In genomic region chr6:108368431-108369030, GRCh38 we compare ENCODE assay signal across 16 cellular contexts.
DNase-seq lines count a peak whose midpoint lies in the region; ATAC-seq and TF ChIP-seq lines count a peak whose summit lies in the region.
"Had no signal": no experiment of that assay in that cellular context is flagged by ENCODE, and none has a peak within 500 bp of the region (broad histone marks: within the 10 kb centered on the region; RNA-seq: fewer than 3 reads in every experiment).

No MANE protein-coding gene starts in this region.

- CTCF ChIA-PET in activated B cell treated with CpG ODN at 0.5 μM for 24 hours (lab: Charles Lee) = interaction anchor here (0.6 to 1.3 kb wide), 2 partner anchors 107 to 123 kb away, joined by 3 read pairs; partner anchors contain the start of gene SNX3

- no peak overlapping the region for H3K9ac ChIP-seq in neural cell (ENCODE audit: low read length)

- DNase-seq in ELF-1 (ENCODE audit: low read depth, low spot score) (peak; percentile 14), HAP-1 (ENCODE audit: low spot score in 2 of 2) (peak; percentile 51 to 70), activated B cell treated with CpG ODN at 0.5 μM for 24 hours (no peak), NCI-H2196 (lab: John Stamatoyannopoulos, UW; ENCODE audit: unreplicated experiment) (no peak), lower lobe of right lung (no peak)
- no peak for DNase-seq in T-helper 2 cell treated with Interferon-gamma antibody and Interleukin-4, amounts not matched to agents 5 μg/mL and 100 μg/mL, for 36 hours (ENCODE audit: low spot score)
- DNase-seq: COR-L47, H9, MG63, NCI-H1417, NCI-H187 treated with DMSO at 0.1 percent for 48 hours, NCI-H2171, NCI-H774, RPMI8226 had no signal

- H3K79me2 ChIP-seq in neural cell (replicated peaks; ENCODE audit: insufficient read depth, low read length) = no peaks in the 10 kb centered on the region

- in situ Hi-C loops in HAP-1 (cut with MboI; ENCODE audit: low sequenced_read_pairs) = no loop called here

- H3K36me3 ChIP-seq in HAP-1 (replicated peaks) (no peaks in the 10 kb centered on the region), neural cell (ENCODE audit: insufficient read depth, low read length) (no peaks in the 10 kb centered on the region), lower lobe of right lung (no peaks in the 10 kb centered on the region)
- H3K36me3 ChIP-seq: MG63 had no signal

- no peak overlapping the region for H3K27ac ChIP-seq in neural cell (ENCODE audit: low read length)
- no peak overlapping the region for H3K27ac ChIP-seq in lower lobe of right lung

- POLR2A ChIA-PET in activated B cell treated with CpG ODN at 0.5 μM for 24 hours (lab: Charles Lee) = interaction anchor here (1.0 to 1.4 kb wide), 2 partner anchors 108 to 909 kb away, joined by 4 read pairs; partner anchors contain the start of genes PDSS2 and SNX3

- H3K9me3 ChIP-seq in HAP-1 (no peaks in the 10 kb centered on the region), neural cell (ENCODE audit: low read length) (no peaks in the 10 kb centered on the region), lower lobe of right lung (no peaks in the 10 kb centered on the region)
- H3K9me3 ChIP-seq: MG63 had no signal

- H3K27me3 ChIP-seq in HAP-1 (ENCODE audit: low read depth) = no peaks in the 10 kb centered on the region
- no peaks in the 10 kb centered on the region for H3K27me3 ChIP-seq in neural cell (ENCODE audit: insufficient read depth, low read depth, low read length)
- no peaks in the 10 kb centered on the region for H3K27me3 ChIP-seq in lower lobe of right lung (ENCODE audit: low read depth)
- H3K27me3 ChIP-seq: MG63 had no signal

- TF ChIP-seq EP300 in neural cell (conservative IDR thresholded peaks at IDR 0.05; ENCODE audit: poor library complexity, severe bottlenecking) = peak; percentile 45

- no peak for TF ChIP-seq RAD21 in neural cell (conservative IDR thresholded peaks at IDR 0.05)

- no peaks in the 10 kb centered on the region for H3F3A ChIP-seq in neural cell (ENCODE audit: insufficient read depth, low read length, poor library complexity, severe bottlenecking)

- no peak overlapping the region for H3K27ac Mint-ChIP-seq in activated B cell treated with CpG ODN at 0.5 μM for 24 hours
- H3K27ac Mint-ChIP-seq in T-helper 2 cell treated with Interferon-gamma antibody and Interleukin-4, amounts not matched to agents 5 μg/mL and 100 μg/mL, for 36 hours = no peak overlapping the region
- H3K27ac Mint-ChIP-seq: CD14-positive monocyte, H9 had no signal

- H3K9me2 ChIP-seq in neural cell (ENCODE audit: insufficient read depth, low read length) = no peaks in the 10 kb centered on the region

- H3K4me2 ChIP-seq in neural cell (ENCODE audit: low read length) = no peak overlapping the region

- H3K36me3 Mint-ChIP-seq in activated B cell treated with CpG ODN at 0.5 μM for 24 hours (ENCODE audit: low read depth) = no peaks in the 10 kb centered on the region
- no peaks in the 10 kb centered on the region for H3K36me3 Mint-ChIP-seq in T-helper 2 cell treated with Interferon-gamma antibody and Interleukin-4, amounts not matched to agents 5 μg/mL and 100 μg/mL, for 36 hours (ENCODE audit: low read depth)

- peaks cover 10% of the 10 kb centered on the region for H3K4me1 Mint-ChIP-seq in activated B cell treated with CpG ODN at 0.5 μM for 24 hours
- no peaks in the 10 kb centered on the region for H3K4me1 Mint-ChIP-seq in T-helper 2 cell treated with Interferon-gamma antibody and Interleukin-4, amounts not matched to agents 5 μg/mL and 100 μg/mL, for 36 hours (ENCODE audit: low read depth)

- H3K4me1 ChIP-seq in HAP-1 (peaks cover 32% of the 10 kb centered on the region), lower lobe of right lung (no peaks in the 10 kb centered on the region)

- H3K4me3 Mint-ChIP-seq in activated B cell treated with CpG ODN at 0.5 μM for 24 hours = no peak overlapping the region
- H3K4me3 Mint-ChIP-seq in T-helper 2 cell treated with Interferon-gamma antibody and Interleukin-4, amounts not matched to agents 5 μg/mL and 100 μg/mL, for 36 hours = no peak overlapping the region
- H3K4me3 Mint-ChIP-seq: CD14-positive monocyte, H9 had no signal

- TF ChIP-seq CTCF in activated B cell treated with CpG ODN at 0.5 μM for 24 hours (IDR thresholded peaks at IDR 0.05) (no peak), neural cell (IDR thresholded peaks at IDR 0.05; ENCODE audit: poor library complexity, severe bottlenecking) (no peak), lower lobe of right lung (IDR thresholded peaks at IDR 0.05) (no peak)

- ATAC-seq in activated B cell treated with CpG ODN at 0.5 μM for 24 hours (ENCODE audit: low read depth) (peak; percentile 68), lower lobe of right lung (no peak)

- intact Hi-C loops in activated B cell treated with CpG ODN at 0.5 μM for 24 hours (cut with micrococcal nuclease) = no loop called here
- intact Hi-C loops in lower lobe of right lung (cut with DNase I) = no loop called here

- H3K9me3 Mint-ChIP-seq in activated B cell treated with CpG ODN at 0.5 μM for 24 hours = no peaks in the 10 kb centered on the region
- H3K9me3 Mint-ChIP-seq in T-helper 2 cell treated with Interferon-gamma antibody and Interleukin-4, amounts not matched to agents 5 μg/mL and 100 μg/mL, for 36 hours = no peaks in the 10 kb centered on the region
- H3K9me3 Mint-ChIP-seq: CD14-positive monocyte, H9 had no signal

- H3K4me3 ChIP-seq in HAP-1 (no peak overlapping the region), neural cell (ENCODE audit: low read length) (no peak overlapping the region), lower lobe of right lung (no peak overlapping the region)
- H3K4me3 ChIP-seq: MG63 had no signal

- no peak overlapping the region for H2AFZ ChIP-seq in neural cell (ENCODE audit: low read depth, low read length)

- no peaks in the 10 kb centered on the region for H3K27me3 Mint-ChIP-seq in activated B cell treated with CpG ODN at 0.5 μM for 24 hours
- no peaks in the 10 kb centered on the region for H3K27me3 Mint-ChIP-seq in T-helper 2 cell treated with Interferon-gamma antibody and Interleukin-4, amounts not matched to agents 5 μg/mL and 100 μg/mL, for 36 hours (ENCODE audit: low read depth)

- H4K20me1 ChIP-seq in neural cell (ENCODE audit: insufficient read depth) = no peaks in the 10 kb centered on the region

TF ChIP-seq in neural cell, 6 proteins besides CTCF, POLR2A, EP300 and RAD21:
- TF ChIP-seq TAF1 (IDR thresholded peaks at IDR 0.05; ENCODE audit: low read depth) (no peak), REST (IDR thresholded peaks at IDR 0.05; ENCODE audit: borderline replicate concordance) (no peak), POLR2AphosphoS5 (IDR thresholded peaks at IDR 0.05) (no peak), EZH2 (IDR thresholded peaks at IDR 0.05; ENCODE audit: borderline replicate concordance, insufficient read depth, low read length, poor library complexity, severe bottlenecking) (no peak), SMC3 (conservative IDR thresholded peaks at IDR 0.05; ENCODE audit: poor library complexity) (no peak), MXI1 (conservative IDR thresholded peaks at IDR 0.05; ENCODE audit: poor library complexity, severe bottlenecking) (no peak)

Comparison
In these comparisons a context has a peak if more than half of its experiments do, and no peak if none do; other contexts are left out.
1. DNase-seq: peak in ELF-1 (single experiment) and HAP-1 (2 of 2); none in activated B cell treated with CpG ODN at 0.5 μM for 24 hours (single experiment), NCI-H2196 (single experiment), lower lobe of right lung (single experiment) and T-helper 2 cell treated with Interferon-gamma antibody and Interleukin-4, amounts not matched to agents 5 μg/mL and 100 μg/mL, for 36 hours (single experiment).